Comparison of ENCODE assay signal across 8 cellular contexts in genomic region chr2:237923507-237924163, GRCh38. TPM values are rescaled to one million over a fixed set of nuclear protein-coding genes. Genes with fewer than 3 reads are reported as not detected.
DNase-seq lines count a peak whose midpoint lies in the region; ATAC-seq and TF ChIP-seq lines count a peak whose summit lies in the region.

No MANE protein-coding gene starts in this region.

- TF ChIP-seq CTCF in GM12865 (IDR thresholded peaks at IDR 0.05; ENCODE audit: insufficient read depth, low read depth, low read length, missing control alignments) (peak; percentile 64), ovary (IDR thresholded peaks at IDR 0.05) (peak; percentile 94 to 96 (median 95)), transverse colon (IDR thresholded peaks at IDR 0.05) (peak; percentile 80 to 94 (median 90))

- H3K27ac ChIP-seq in ovary (peak overlapping the region; percentile 42 to 60), transverse colon (peak overlapping the region; percentile 13 to 83 (median 54))

- peak; percentile 82 for ATAC-seq in HG03025 (IDR thresholded peaks at IDR 0.05; ENCODE audit: low FRiP score, unreplicated experiment)

- H3K9me3 ChIP-seq in ovary = no peaks in the 10 kb centered on the region
- H3K9me3 ChIP-seq in transverse colon = no peaks in the 10 kb centered on the region

- TF ChIP-seq EP300 in ovary (IDR thresholded peaks at IDR 0.05) (no peak), transverse colon (IDR thresholded peaks at IDR 0.05; ENCODE audit: low read depth) (no peak)

- H3K4me1 ChIP-seq in ovary (ENCODE audit: insufficient read depth) = peaks cover 6% of the 10 kb centered on the region
- H3K4me1 ChIP-seq in transverse colon = peaks cover 0 to 4% (median 0%) of the 10 kb centered on the region in 4 donors

- intact Hi-C loops in ovary (cut with DNase I) = loop anchor here in 2 of 4 donors (5.0 to 10.0 kb wide), 3 partner anchors 59 to 341 kb away; no protein-coding TSS in a partner anchor
- intact Hi-C loops in transverse colon (cut with DNase I; ENCODE audit: low total_unique reads) = loop anchor here (10.0 kb wide), 1 partner anchor 69 kb away; the partner anchor contains the start of gene RAMP1

- no peak overlapping the region for H3K4me3 ChIP-seq in GM12865 (ENCODE audit: low read depth, low read length)
- H3K4me3 ChIP-seq in ovary = peak overlapping the region; percentile 14
- H3K4me3 ChIP-seq in transverse colon = peak overlapping the region in 1 of 4 donors; percentile 17

- DNase-seq in GM12865 (ENCODE audit: low read depth) = peak; percentile 45
- DNase-seq in RPMI7951 (ENCODE audit: low read depth) = peak; percentile 81
- DNase-seq in activated T-helper 9 cell treated with anti-CD3 and anti-CD28 coated beads, Interleukin-2, amount 50 U/mL, for 16 hours (ENCODE audit: low read depth) = peak; percentile 72
- peak; percentile 34 for DNase-seq in foreskin melanocyte
- DNase-seq in ovary = peak; percentile 80 to 88 (median 84)
- DNase-seq in transverse colon = peak; percentile 68
- no peak for DNase-seq in NCI-H226

- in situ Hi-C loops in transverse colon (cut with MboI; ENCODE audit: low pct_ligation_motif_present in 1 of 4, low pct_unique_long_range_greater_than_20kb in 1 of 4, low sequenced_read_pairs in 3 of 4) = no loop called here

- H3K36me3 ChIP-seq in ovary = no peaks in the 10 kb centered on the region
- H3K36me3 ChIP-seq in transverse colon = no peaks in the 10 kb centered on the region

- TF ChIP-seq POLR2A in ovary (IDR thresholded peaks at IDR 0.05) = no peak
- TF ChIP-seq POLR2A in transverse colon (IDR thresholded peaks at IDR 0.05) = no peak

- WGBS in ovary, 3 donors = 3 to 13% (median 4%) methylated on average over 32 of the region's 32 CpGs
- 3 to 47% methylated on average over 7 to 32 of the region's 32 CpGs for WGBS in transverse colon (ENCODE audit: low coverage in 1 of 2), 2 donors

- H3K27me3 ChIP-seq in ovary (no peaks in the 10 kb centered on the region), transverse colon (no peaks in the 10 kb centered on the region)

RNA-seq across cellular contexts. Expression of gene UBE2F, which starts 43.2 kb away (rescaled TPM):
- total RNA-seq in RPMI7951 (2014; rRNA removed; shearing (Covaris generic)) = 106 and 109 TPM in 2 replicates
- total RNA-seq in ovary = 10 to 100 TPM; 20.3 to 44.0 (median 23.8) TPM
- polyA plus RNA-seq in ovary = 10 to 100 TPM; 22.2 to 48.4 TPM
- total RNA-seq in transverse colon = 10 to 100 TPM; 66.8 to 79.4 (median 70.5) TPM
